Comparison of ENCODE assay signal across 1 cellular context in the genomic region with DNA sequence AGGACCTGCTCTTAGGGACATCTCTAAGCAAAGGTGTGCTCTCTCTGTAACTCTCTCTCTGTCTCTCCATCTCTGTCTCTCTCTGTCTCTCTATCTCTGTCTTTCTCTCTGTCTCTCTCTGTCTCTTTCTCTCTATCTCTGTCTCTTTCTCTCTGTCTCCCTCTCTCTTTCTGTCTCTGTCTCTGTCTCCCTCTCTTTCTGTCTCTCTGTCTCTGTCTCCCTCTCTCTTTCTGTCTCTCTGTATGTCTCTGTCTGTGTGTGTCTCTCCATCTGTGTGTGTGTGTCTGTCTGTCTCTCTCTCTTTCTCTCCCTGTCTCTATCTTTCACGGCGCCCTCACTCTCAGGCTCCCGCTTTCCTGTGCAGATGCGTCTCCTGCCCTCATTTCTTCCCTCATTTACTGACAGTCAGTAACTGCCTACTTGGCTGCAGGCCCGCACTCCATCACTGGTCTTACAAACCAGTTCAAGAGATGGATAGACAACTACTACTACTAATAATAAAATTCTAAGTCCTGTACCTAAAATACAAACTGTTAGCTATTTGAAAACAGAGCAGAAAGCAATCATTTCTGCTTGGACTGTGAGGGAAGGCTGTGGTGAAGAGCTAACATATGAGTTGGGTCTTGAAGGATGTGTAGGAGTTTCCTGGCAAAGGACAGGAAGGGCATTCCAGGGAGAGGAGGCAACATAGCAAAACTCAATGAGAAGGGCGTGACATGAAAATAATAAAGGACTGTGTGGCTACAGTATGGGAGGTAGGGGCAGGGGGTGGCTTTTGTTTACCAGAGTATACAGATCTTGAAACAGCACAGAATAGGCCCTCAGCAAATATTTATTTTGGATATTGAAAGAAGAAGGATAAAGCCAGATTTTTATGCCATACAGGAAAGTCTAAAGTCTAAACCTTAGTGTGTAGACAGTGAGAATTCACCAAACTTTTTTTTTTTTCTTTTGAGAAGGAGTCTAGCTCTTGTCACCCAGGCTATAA.
A peak's percentile ranks its signal among the peaks of the same experiment; 100 is the strongest.
TF ChIP-seq lines count a peak whose summit lies in the region.

No MANE protein-coding gene starts in this region.

TF ChIP-seq in HepG2, 621 proteins besides CTCF, POLR2A, EP300 and RAD21 (continued from another document and continues in another):
- TF ChIP-seq, protein P1, sequence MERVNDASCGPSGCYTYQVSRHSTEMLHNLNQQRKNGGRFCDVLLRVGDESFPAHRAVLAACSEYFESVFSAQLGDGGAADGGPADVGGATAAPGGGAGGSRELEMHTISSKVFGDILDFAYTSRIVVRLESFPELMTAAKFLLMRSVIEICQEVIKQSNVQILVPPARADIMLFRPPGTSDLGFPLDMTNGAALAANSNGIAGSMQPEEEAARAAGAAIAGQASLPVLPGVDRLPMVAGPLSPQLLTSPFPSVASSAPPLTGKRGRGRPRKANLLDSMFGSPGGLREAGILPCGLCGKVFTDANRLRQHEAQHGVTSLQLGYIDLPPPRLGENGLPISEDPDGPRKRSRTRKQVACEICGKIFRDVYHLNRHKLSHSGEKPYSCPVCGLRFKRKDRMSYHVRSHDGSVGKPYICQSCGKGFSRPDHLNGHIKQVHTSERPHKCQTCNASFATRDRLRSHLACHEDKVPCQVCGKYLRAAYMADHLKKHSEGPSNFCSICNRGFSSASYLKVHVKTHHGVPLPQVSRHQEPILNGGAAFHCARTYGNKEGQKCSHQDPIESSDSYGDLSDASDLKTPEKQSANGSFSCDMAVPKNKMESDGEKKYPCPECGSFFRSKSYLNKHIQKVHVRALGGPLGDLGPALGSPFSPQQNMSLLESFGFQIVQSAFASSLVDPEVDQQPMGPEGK (CRISPR knock-in tag; IDR thresholded peaks at IDR 0.05): peak; percentile 65; the same call in 1 of the 2 replicates
- no peak for TF ChIP-seq STAT6 (CRISPR knock-in tag; IDR thresholded peaks at IDR 0.05; ENCODE audit: borderline replicate concordance)
- TF ChIP-seq GATAD1 (CRISPR knock-in tag; IDR thresholded peaks at IDR 0.05): no peak
- TF ChIP-seq PITX1 (CRISPR knock-in tag; IDR thresholded peaks at IDR 0.05): no peak
- TF ChIP-seq ZNF34 (CRISPR knock-in tag; IDR thresholded peaks at IDR 0.05; ENCODE audit: borderline replicate concordance): no peak
- TF ChIP-seq, protein P2, sequence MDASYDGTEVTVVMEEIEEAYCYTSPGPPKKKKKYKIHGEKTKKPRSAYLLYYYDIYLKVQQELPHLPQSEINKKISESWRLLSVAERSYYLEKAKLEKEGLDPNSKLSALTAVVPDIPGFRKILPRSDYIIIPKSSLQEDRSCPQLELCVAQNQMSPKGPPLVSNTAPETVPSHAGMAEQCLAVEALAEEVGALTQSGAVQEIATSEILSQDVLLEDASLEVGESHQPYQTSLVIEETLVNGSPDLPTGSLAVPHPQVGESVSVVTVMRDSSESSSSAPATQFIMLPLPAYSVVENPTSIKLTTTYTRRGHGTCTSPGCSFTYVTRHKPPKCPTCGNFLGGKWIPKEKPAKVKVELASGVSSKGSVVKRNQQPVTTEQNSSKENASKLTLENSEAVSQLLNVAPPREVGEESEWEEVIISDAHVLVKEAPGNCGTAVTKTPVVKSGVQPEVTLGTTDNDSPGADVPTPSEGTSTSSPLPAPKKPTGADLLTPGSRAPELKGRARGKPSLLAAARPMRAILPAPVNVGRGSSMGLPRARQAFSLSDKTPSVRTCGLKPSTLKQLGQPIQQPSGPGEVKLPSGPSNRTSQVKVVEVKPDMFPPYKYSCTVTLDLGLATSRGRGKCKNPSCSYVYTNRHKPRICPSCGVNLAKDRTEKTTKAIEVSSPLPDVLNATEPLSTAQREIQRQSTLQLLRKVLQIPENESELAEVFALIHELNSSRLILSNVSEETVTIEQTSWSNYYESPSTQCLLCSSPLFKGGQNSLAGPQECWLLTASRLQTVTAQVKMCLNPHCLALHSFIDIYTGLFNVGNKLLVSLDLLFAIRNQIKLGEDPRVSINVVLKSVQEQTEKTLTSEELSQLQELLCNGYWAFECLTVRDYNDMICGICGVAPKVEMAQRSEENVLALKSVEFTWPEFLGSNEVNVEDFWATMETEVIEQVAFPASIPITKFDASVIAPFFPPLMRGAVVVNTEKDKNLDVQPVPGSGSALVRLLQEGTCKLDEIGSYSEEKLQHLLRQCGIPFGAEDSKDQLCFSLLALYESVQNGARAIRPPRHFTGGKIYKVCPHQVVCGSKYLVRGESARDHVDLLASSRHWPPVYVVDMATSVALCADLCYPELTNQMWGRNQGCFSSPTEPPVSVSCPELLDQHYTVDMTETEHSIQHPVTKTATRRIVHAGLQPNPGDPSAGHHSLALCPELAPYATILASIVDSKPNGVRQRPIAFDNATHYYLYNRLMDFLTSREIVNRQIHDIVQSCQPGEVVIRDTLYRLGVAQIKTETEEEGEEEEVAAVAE (CRISPR knock-in tag; IDR thresholded peaks at IDR 0.05; ENCODE audit: borderline replicate concordance): 0 out of 2 replicates have a peak, but pooled peaks have one; percentile 30
- no peak for TF ChIP-seq NFATC3 (CRISPR knock-in tag; IDR thresholded peaks at IDR 0.05)
- no peak for TF ChIP-seq XRCC5 (optimal IDR thresholded peaks at IDR 0.05; ENCODE audit: low read length)
- peak; percentile 74 for TF ChIP-seq ZBTB37 (CRISPR knock-in tag; IDR thresholded peaks at IDR 0.05)
- no peak for TF ChIP-seq MIXL1 (CRISPR knock-in tag; IDR thresholded peaks at IDR 0.05)
- TF ChIP-seq, protein P3, sequence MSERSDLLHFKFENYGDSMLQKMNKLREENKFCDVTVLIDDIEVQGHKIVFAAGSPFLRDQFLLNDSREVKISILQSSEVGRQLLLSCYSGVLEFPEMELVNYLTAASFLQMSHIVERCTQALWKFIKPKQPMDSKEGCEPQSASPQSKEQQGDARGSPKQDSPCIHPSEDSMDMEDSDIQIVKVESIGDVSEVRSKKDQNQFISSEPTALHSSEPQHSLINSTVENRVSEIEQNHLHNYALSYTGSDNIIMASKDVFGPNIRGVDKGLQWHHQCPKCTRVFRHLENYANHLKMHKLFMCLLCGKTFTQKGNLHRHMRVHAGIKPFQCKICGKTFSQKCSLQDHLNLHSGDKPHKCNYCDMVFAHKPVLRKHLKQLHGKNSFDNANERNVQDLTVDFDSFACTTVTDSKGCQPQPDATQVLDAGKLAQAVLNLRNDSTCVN (CRISPR knock-in tag; IDR thresholded peaks at IDR 0.05; ENCODE audit: borderline replicate concordance): no peak
- no peak for TF ChIP-seq NONO (IDR thresholded peaks at IDR 0.05)
- no peak for TF ChIP-seq NONO (CRISPR knock-in tag; conservative IDR thresholded peaks at IDR 0.05)
- TF ChIP-seq NKX3-1 (CRISPR knock-in tag; IDR thresholded peaks at IDR 0.05): no peak
- TF ChIP-seq HNRNPH1 (optimal IDR thresholded peaks at IDR 0.05; ENCODE audit: low read depth, low read length): no peak
- TF ChIP-seq TCF12 (IDR thresholded peaks at IDR 0.05): no peak
- no peak for TF ChIP-seq TCF12 (CRISPR knock-in tag; IDR thresholded peaks at IDR 0.05)
- TF ChIP-seq NAIF1 (CRISPR knock-in tag; IDR thresholded peaks at IDR 0.05; ENCODE audit: borderline replicate concordance): no peak
- no peak for TF ChIP-seq PLRG1 (conservative IDR thresholded peaks at IDR 0.05)
- no peak for TF ChIP-seq NFAT5 (CRISPR knock-in tag; IDR thresholded peaks at IDR 0.05)
- no peak for TF ChIP-seq ZNF790 (CRISPR knock-in tag; IDR thresholded peaks at IDR 0.05; ENCODE audit: borderline replicate concordance)
- no peak for TF ChIP-seq NCOA1 (CRISPR knock-in tag; IDR thresholded peaks at IDR 0.05)
- TF ChIP-seq SRSF4 (IDR thresholded peaks at IDR 0.05; ENCODE audit: low read depth, low read length, poor library complexity, severe bottlenecking): no peak
- 0 out of 2 replicates have a peak, but pooled peaks have one; percentile 34 for TF ChIP-seq ISL2 (CRISPR knock-in tag; IDR thresholded peaks at IDR 0.05)
- peak; percentile 58; the same call in 1 of the 2 replicates for TF ChIP-seq FOXJ3 (CRISPR knock-in tag; IDR thresholded peaks at IDR 0.05; ENCODE audit: borderline replicate concordance)
- no peak for TF ChIP-seq SCMH1 (CRISPR knock-in tag; IDR thresholded peaks at IDR 0.05; ENCODE audit: borderline replicate concordance)
- no peak for TF ChIP-seq AGO1 (IDR thresholded peaks at IDR 0.05; ENCODE audit: low read depth, low read length, poor library complexity, severe bottlenecking)
- TF ChIP-seq REST (IDR thresholded peaks at IDR 0.05; ENCODE audit: borderline replicate concordance in 1 of 2, low read depth in 1 of 2, low read length in 2 of 2): no peak
- TF ChIP-seq HMG20A (CRISPR knock-in tag; IDR thresholded peaks at IDR 0.05; ENCODE audit: borderline replicate concordance): peak; percentile 60; the same call in 1 of the 2 replicates
- no peak for TF ChIP-seq ARNT (IDR thresholded peaks at IDR 0.05)
- TF ChIP-seq RFXAP (CRISPR knock-in tag; IDR thresholded peaks at IDR 0.05; ENCODE audit: borderline replicate concordance): no peak
- no peak for TF ChIP-seq HHEX (CRISPR knock-in tag; IDR thresholded peaks at IDR 0.05)
- TF ChIP-seq NFE2L1 (CRISPR knock-in tag; IDR thresholded peaks at IDR 0.05; ENCODE audit: borderline replicate concordance): no peak
